In genomic region chr22:43268261-43268660, GRCh38 we compare ENCODE assay signal across 18 cellular contexts.
DNase-seq lines count a peak whose midpoint lies in the region; ATAC-seq and TF ChIP-seq lines count a peak whose summit lies in the region.
"Had no signal": no experiment of that assay in that cellular context is flagged by ENCODE, and none has a peak within 500 bp of the region (broad histone marks: within the 10 kb centered on the region; RNA-seq: fewer than 3 reads in every experiment).

No MANE protein-coding gene starts in this region.

- no peaks in the 10 kb centered on the region for H4K20me1 ChIP-seq in SK-N-SH (ENCODE audit: insufficient read depth)

- H3K9me3 ChIP-seq in BE2C (no peaks in the 10 kb centered on the region), KOPT-K1 (ENCODE audit: insufficient read depth, low read length, poor library complexity, severe bottlenecking) (no peaks in the 10 kb centered on the region), SK-N-SH (no peaks in the 10 kb centered on the region)
- H3K9me3 ChIP-seq: Caco-2 had no signal

- POLR2A ChIA-PET in SK-N-SH (lab: Yijun Ruan, JAX): interaction anchor here (0.9 to 1.9 kb wide), 3 partner anchors 19 to 37 kb away, joined by 3 to 9 read pairs (median 6); no protein-coding TSS in a partner anchor

- peak overlapping the region; percentile 29 to 54 for H3K27ac Mint-ChIP-seq in effector memory CD8-positive, alpha-beta T cell
- H3K27ac Mint-ChIP-seq: CD4-positive, alpha-beta T cell; GM23338 had no signal

- no peaks in the 10 kb centered on the region for H3K9me3 Mint-ChIP-seq in effector memory CD8-positive, alpha-beta T cell
- H3K9me3 Mint-ChIP-seq: CD4-positive, alpha-beta T cell; GM23338 had no signal

- H3K36me3 ChIP-seq in BE2C (no peaks in the 10 kb centered on the region), KOPT-K1 (ENCODE audit: insufficient read depth, low read length) (no peaks in the 10 kb centered on the region), SK-N-SH (replicated peaks in 1 of 2; ENCODE audit: control insufficient read depth in 1 of 2, insufficient read depth in 2 of 2, low read length in 1 of 2) (no peaks in the 10 kb centered on the region)

- no peak overlapping the region for H3K9ac ChIP-seq in SK-N-SH

- H3K4me1 ChIP-seq in BE2C: peaks cover 49% of the 10 kb centered on the region
- H3K4me1 ChIP-seq in SK-N-SH (ENCODE audit: control insufficient read depth in 1 of 2, insufficient read depth in 2 of 2, low read depth in 1 of 2, low read length in 1 of 2): peaks cover 0 to 62% of the 10 kb centered on the region in 2 experiments; a peak in 2 of 4 replicates

- no peaks in the 10 kb centered on the region for H3K79me2 ChIP-seq in SK-N-SH (ENCODE audit: insufficient read depth)

- TF ChIP-seq CTCF in BE2C (IDR thresholded peaks at IDR 0.05; ENCODE audit: low read depth, low read length) (no peak), SK-N-SH (IDR thresholded peaks at IDR 0.05) (no peak)

- H2AFZ ChIP-seq in SK-N-SH (ENCODE audit: low read depth): no peak overlapping the region
- H2AFZ ChIP-seq: GM23338 had no signal

- TF ChIP-seq EP300 in SK-N-SH (IDR thresholded peaks at IDR 0.05; ENCODE audit: borderline replicate concordance in 1 of 2, low read depth in 1 of 2, low read length in 1 of 2): peak in 1 of 2 experiments; percentile 79; a peak in 2 of 4 replicates

- H3K27ac ChIP-seq in KOPT-K1 (ENCODE audit: low read depth, low read length, poor library complexity, severe bottlenecking) (peak overlapping the region; percentile 97), SK-N-SH (ENCODE audit: low read depth in 2 of 2, low read length in 1 of 2) (peak overlapping the region in 1 of 2 experiments; percentile 94; a peak in 2 of 4 replicates)
- H3K27ac ChIP-seq: C4-2B, HL-60 had no signal

- ATAC-seq in effector memory CD8-positive, alpha-beta T cell (replicated peaks): no peak
- ATAC-seq: GM23338 had no signal

- DNase-seq in BE2C: peak; percentile 62
- DNase-seq in SK-N-SH: peak; percentile 64
- DNase-seq in effector memory CD8-positive, alpha-beta T cell: no peak
- DNase-seq in germinal center (ENCODE audit: low spot score): no peak
- no peak for DNase-seq in NOMO-1 (lab: John Stamatoyannopoulos, UW; ENCODE audit: unreplicated experiment in 2 of 2)
- DNase-seq in HK-2 (ENCODE audit: unreplicated experiment): no peak
- DNase-seq in SIG-M5 treated with dmso at 0.1 percent for 504 hours (lab: John Stamatoyannopoulos, UW; ENCODE audit: unreplicated experiment): no peak
- DNase-seq: 8988T; Caco-2; CD4-positive, alpha-beta T cell; DMS153; DMS79; GDM1; HCEC 1CT had no signal

- no peak overlapping the region for H3K4me2 ChIP-seq in SK-N-SH
- H3K4me2 ChIP-seq: GM23338 had no signal

- H3K36me3 Mint-ChIP-seq in effector memory CD8-positive, alpha-beta T cell (ENCODE audit: insufficient read depth): peaks cover 6% of the 10 kb centered on the region

- H3K27me3 Mint-ChIP-seq in effector memory CD8-positive, alpha-beta T cell: no peaks in the 10 kb centered on the region
- H3K27me3 Mint-ChIP-seq: CD4-positive, alpha-beta T cell had no signal

- H3F3A ChIP-seq in SK-N-SH (replicated peaks; ENCODE audit: insufficient read depth): no peaks in the 10 kb centered on the region

- H3K27me3 ChIP-seq in BE2C: no peaks in the 10 kb centered on the region; the same call in 1 of the 2 replicates
- no peaks in the 10 kb centered on the region for H3K27me3 ChIP-seq in SK-N-SH (ENCODE audit: insufficient read depth)

- no peak overlapping the region for H3K4me3 Mint-ChIP-seq in effector memory CD8-positive, alpha-beta T cell
- H3K4me3 Mint-ChIP-seq: CD4-positive, alpha-beta T cell; GM23338 had no signal

- no peak overlapping the region for H3K4me3 ChIP-seq in BE2C (ENCODE audit: low read depth, low read length)
- H3K4me3 ChIP-seq in SK-N-SH (ENCODE audit: low read depth in 2 of 2, low read length in 1 of 2): no peak overlapping the region
- H3K4me3 ChIP-seq: GM23338 had no signal

- peaks cover 22 to 23% of the 10 kb centered on the region in 2 donors for H3K4me1 Mint-ChIP-seq in effector memory CD8-positive, alpha-beta T cell (ENCODE audit: low read depth in 2 of 2)

- no peak for TF ChIP-seq RAD21 in SK-N-SH (IDR thresholded peaks at IDR 0.05; ENCODE audit: low read length)

- H3K9me2 ChIP-seq in SK-N-SH: no peaks in the 10 kb centered on the region

- no CpG with 5 or more reads among the region's 8 CpGs for WGBS in SK-N-SH (ENCODE audit: low lambda C conversion rate)

- CTCF ChIA-PET in SK-N-SH (lab: Yijun Ruan, JAX): interaction anchor here (2.1 to 5.3 kb wide), 3 partner anchors 31 to 78 kb away, joined by 6 to 34 read pairs (median 33); no protein-coding TSS in a partner anchor

TF ChIP-seq in SK-N-SH, 30 proteins besides CTCF, POLR2A, EP300 and RAD21:
- TF ChIP-seq YY1 (IDR thresholded peaks at IDR 0.05; ENCODE audit: low read depth) (no peak), TCF12 (IDR thresholded peaks at IDR 0.05) (0 out of 2 replicates have a peak, but pooled peaks have one; percentile 12), MEF2A (IDR thresholded peaks at IDR 0.05; ENCODE audit: borderline replicate concordance, low read depth) (no peak), USF1 (IDR thresholded peaks at IDR 0.05; ENCODE audit: borderline replicate concordance, low read depth) (no peak), GATA2 (CRISPR knock-in tag; IDR thresholded peaks at IDR 0.05) (peak; percentile 76), FOSL2 (IDR thresholded peaks at IDR 0.05; ENCODE audit: borderline replicate concordance, low read depth) (no peak), ZBTB33 (IDR thresholded peaks at IDR 0.05; ENCODE audit: borderline replicate concordance, low read depth) (no peak), TEAD4 (IDR thresholded peaks at IDR 0.05; ENCODE audit: borderline replicate concordance, insufficient read depth) (no peak), FOXJ3 (CRISPR knock-in tag; IDR thresholded peaks at IDR 0.05) (no peak), FOXM1 (IDR thresholded peaks at IDR 0.05; ENCODE audit: low read depth) (no peak), MXI1 (IDR thresholded peaks at IDR 0.05; ENCODE audit: low read depth, low read length) (no peak), NRF1 (IDR thresholded peaks at IDR 0.05; ENCODE audit: low read depth, low read length) (no peak), MAX (IDR thresholded peaks at IDR 0.05; ENCODE audit: low read depth) (no peak)

Comparison
In these comparisons a context has a peak if more than half of its experiments do, and no peak if none do; other contexts are left out.
1. DNase-seq: peak in BE2C (single experiment) and SK-N-SH (single experiment); none in effector memory CD8-positive, alpha-beta T cell (0 of 3), germinal center (single experiment), NOMO-1 (0 of 2), HK-2 (single experiment) and SIG-M5 treated with dmso at 0.1 percent for 504 hours (single experiment).